ENCODE assay signal across 11 cellular contexts in the genomic region with DNA sequence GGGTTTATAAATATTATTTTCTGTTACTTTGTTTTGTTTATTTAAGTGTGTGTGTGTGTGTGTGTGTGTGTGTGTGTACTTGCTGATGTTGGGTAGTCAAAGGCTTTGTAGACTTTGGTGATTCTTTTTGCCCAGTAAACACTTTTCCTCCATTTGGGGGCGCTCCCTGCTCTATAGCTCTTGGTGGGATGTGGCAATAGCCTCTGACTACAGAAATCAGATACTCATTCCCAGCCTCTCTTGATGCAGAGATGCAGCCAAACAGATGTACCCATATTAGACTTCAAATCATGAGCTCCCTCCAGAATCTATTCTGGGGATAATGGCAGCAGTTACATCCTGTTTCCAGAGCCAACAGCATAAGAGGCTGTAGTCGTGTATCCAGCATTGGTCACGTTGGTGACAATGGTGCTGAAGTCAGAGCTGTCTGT. TPM values are rescaled to one million over a fixed set of nuclear protein-coding genes. Genes with fewer than 3 reads are reported as not detected.
A peak's percentile ranks its signal among the peaks of the same experiment; 100 is the strongest.
DNase-seq lines count a peak whose midpoint lies in the region; ATAC-seq, FAIRE-seq and TF ChIP-seq lines count a peak whose summit lies in the region.
"Had no signal": no experiment of that assay in that cellular context is flagged by ENCODE, and none has a peak within 500 bp of the region (broad histone marks: within the 10 kb centered on the region; RNA-seq: fewer than 3 reads in every experiment).

No MANE protein-coding gene starts in this region.

- H3K36me3 ChIP-seq in MM.1S (replicated peaks; ENCODE audit: insufficient read depth, low read length) (no peaks in the 10 kb centered on the region), kidney (ENCODE audit: control insufficient read depth in 1 of 2, insufficient read depth in 2 of 2, low read length in 2 of 2) (no peaks in the 10 kb centered on the region)

- intact Hi-C loops in Calu3 (cut with micrococcal nuclease; ENCODE audit: unreplicated experiment), result no loop called here
- intact Hi-C loops in kidney (cut with DNase I), result no loop called here

- H3K9me3 Mint-ChIP-seq in Calu3 (ENCODE audit: low read depth, unreplicated experiment), result no peaks in the 10 kb centered on the region

- no peak overlapping the region for H3K27ac Mint-ChIP-seq in Calu3 (ENCODE audit: unreplicated experiment)

- no peak overlapping the region for H2AFZ ChIP-seq in MM.1S (ENCODE audit: low read length)

- TF ChIP-seq CTCF in Calu3 (IDR thresholded peaks at IDR 0.05; ENCODE audit: unreplicated experiment) (no peak), MM.1S (IDR thresholded peaks at IDR 0.05; ENCODE audit: low read length) (peak; percentile 17; the same call in 1 of the 2 replicates), kidney (IDR thresholded peaks at IDR 0.05; ENCODE audit: borderline replicate concordance, extremely low read depth, insufficient read depth) (peak; percentile 7)

- CTCF ChIA-PET in Calu3 (lab: Charles Lee), result interaction anchor here (0.6 to 0.9 kb wide), 2 partner anchors 69 to 110 kb away, joined by 3 to 5 read pairs; no protein-coding TSS in a partner anchor

- DNase-seq in Calu3, result peak; percentile 10
- DNase-seq in MM.1S, result no peak
- DNase-seq in brain pericyte (ENCODE audit: low read depth, low spot score), result peak; percentile 26
- no peak for DNase-seq in kidney
- DNase-seq in occipital lobe (lab: John Stamatoyannopoulos, UW), result no peak
- no peak for DNase-seq in NCI-H2107 (lab: John Stamatoyannopoulos, UW)
- DNase-seq in NCI-H1105 treated with DMSO at 0.1 percent for 48 hours (lab: John Stamatoyannopoulos, UW), result no peak
- DNase-seq: cerebellar nuclear complex, Kasumi-1 had no signal

- no peaks in the 10 kb centered on the region for H3K79me2 ChIP-seq in MM.1S (ENCODE audit: low read length)

- no peaks in the 10 kb centered on the region for H4K20me1 ChIP-seq in MM.1S (ENCODE audit: insufficient read depth, low read length)

- H3K4me3 ChIP-seq in MM.1S (ENCODE audit: low read length), result no peak overlapping the region
- no peak overlapping the region for H3K4me3 ChIP-seq in kidney (ENCODE audit: low read length in 2 of 2)

- BruUV-seq in Calu3 (replicated peaks; lab: Mats Ljungman, UMichigan), result no TSS peak

- H3K4me1 Mint-ChIP-seq in Calu3 (ENCODE audit: low read depth, unreplicated experiment), result no peaks in the 10 kb centered on the region

- no peak overlapping the region for H3K4me3 Mint-ChIP-seq in Calu3 (ENCODE audit: low read depth, unreplicated experiment)

- no peaks in the 10 kb centered on the region for H3K9me3 ChIP-seq in MM.1S (replicated peaks; ENCODE audit: insufficient read depth, low read length)
- no peaks in the 10 kb centered on the region for H3K9me3 ChIP-seq in kidney (ENCODE audit: control insufficient read depth in 1 of 2, low read length in 2 of 2)

- FAIRE-seq in kidney (lab: Jason Lieb, UNC), result no peak

- no peak overlapping the region for H3K4me2 ChIP-seq in MM.1S (ENCODE audit: low read depth, low read length)

- H3K9ac ChIP-seq in MM.1S (ENCODE audit: low read length) (no peak overlapping the region), kidney (ENCODE audit: low read length in 2 of 2) (no peak overlapping the region)

- no peaks in the 10 kb centered on the region for H3K27me3 ChIP-seq in MM.1S (replicated peaks; ENCODE audit: insufficient read depth, low read length)

- peaks cover 18% of the 10 kb centered on the region for H3K27me3 Mint-ChIP-seq in Calu3 (ENCODE audit: unreplicated experiment)

- no peak overlapping the region for H3K27ac ChIP-seq in MM.1S (ENCODE audit: low read length)
- H3K27ac ChIP-seq in kidney (ENCODE audit: low read depth in 2 of 2, low read length in 2 of 2), result no peak overlapping the region

- no peaks in the 10 kb centered on the region for H3K4me1 ChIP-seq in MM.1S (ENCODE audit: low read length)
- no peaks in the 10 kb centered on the region for H3K4me1 ChIP-seq in kidney (ENCODE audit: control insufficient read depth in 1 of 2, insufficient read depth in 1 of 2, low read depth in 1 of 2, low read length in 2 of 2)

- no peaks in the 10 kb centered on the region for H3F3A ChIP-seq in MM.1S (ENCODE audit: insufficient read depth, low read length)

- no peak for ATAC-seq in GM21576 (IDR thresholded peaks at IDR 0.05; ENCODE audit: unreplicated experiment)

- H3K9me2 ChIP-seq in MM.1S (replicated peaks; ENCODE audit: insufficient read depth, low read length), result no peaks in the 10 kb centered on the region

- no peaks in the 10 kb centered on the region for H3K36me3 Mint-ChIP-seq in Calu3 (ENCODE audit: insufficient read depth, unreplicated experiment)

RNA-seq across cellular contexts. Expression of a gene that starts 33.4 kb away (rescaled TPM):
- total RNA-seq in Calu3 (2022), result not detected in 2 replicates
- not detected for total RNA-seq in kidney
- not detected for polyA plus RNA-seq in kidney (ENCODE audit: insufficient read depth, low read depth, low replicate concordance)
- total RNA-seq in occipital lobe, result not detected
- total RNA-seq: mononuclear cell had no signal

RNA-seq across cellular contexts. Expression of a gene that starts 36.0 kb away (rescaled TPM):
- total RNA-seq in Calu3 (2022), result 24.0 and 39.9 TPM in 2 replicates
- 30.2 TPM for total RNA-seq in kidney
- polyA plus RNA-seq in kidney (ENCODE audit: insufficient read depth, low read depth, low replicate concordance), result 5.5 TPM
- total RNA-seq in occipital lobe, result 2.2 TPM

Comparison
In these comparisons a context has a peak if more than half of its experiments do, and no peak if none do; other contexts are left out.
1. DNase-seq: peak in Calu3 (single experiment) and brain pericyte (single experiment); none in MM.1S (single experiment), kidney (single experiment), occipital lobe (single experiment), NCI-H2107 (single experiment) and NCI-H1105 treated with DMSO at 0.1 percent for 48 hours (single experiment).